8 cellular contexts compared by ENCODE assay signal in the genomic region with DNA sequence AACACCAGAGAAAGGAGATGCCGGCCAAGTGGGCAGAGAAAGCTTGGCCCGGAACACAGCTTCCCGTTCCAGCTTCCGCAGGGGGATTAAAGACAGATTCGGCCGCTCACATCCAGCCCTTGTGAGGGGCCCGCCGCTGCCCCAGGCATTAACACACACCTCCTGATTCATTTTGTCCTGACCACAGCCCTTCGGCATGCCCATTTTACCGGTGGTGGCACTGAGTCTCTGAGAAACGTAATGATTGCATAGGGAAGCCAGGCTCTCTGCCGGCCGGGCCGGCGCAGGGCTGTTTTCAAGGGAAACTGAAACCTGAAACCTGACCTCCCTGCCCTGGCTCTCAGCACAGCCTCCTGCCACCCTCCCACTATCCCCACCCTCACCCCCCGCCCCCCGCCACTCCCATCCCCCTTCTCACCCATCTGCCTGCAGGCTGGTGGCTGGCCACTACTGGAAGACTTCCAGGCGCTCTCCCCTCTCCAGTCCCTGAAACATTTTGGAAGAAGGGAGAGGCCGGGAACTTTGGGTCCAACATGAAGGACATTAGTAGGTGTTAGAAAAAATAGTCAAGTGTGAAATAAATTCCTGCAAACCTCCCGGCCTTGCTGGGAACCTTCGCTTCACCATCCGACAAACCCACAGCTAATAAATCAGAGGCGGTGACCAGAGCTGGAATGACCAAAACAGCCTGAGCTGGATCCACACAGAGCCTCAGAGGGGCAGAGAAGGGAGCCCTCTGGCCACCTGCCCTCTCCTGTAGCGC.
A peak's percentile ranks its signal among the peaks of the same experiment; 100 is the strongest.
DNase-seq lines count a peak whose midpoint lies in the region; ATAC-seq and TF ChIP-seq lines count a peak whose summit lies in the region.

No MANE protein-coding gene starts in this region.

- 22 to 23% methylated on average over 18 to 21 of the region's 24 CpGs for WGBS in thyroid gland, 2 donors

- CTCF ChIA-PET in A673 (lab: Charles Lee) (no interaction called here), OCI-LY7 (lab: Charles Lee; ENCODE audit: unreplicated experiment) (no interaction called here)

- no TSS peak for BruUV-seq in A673 (replicated peaks; lab: Mats Ljungman, UMichigan)
- no TSS peak for BruUV-seq in OCI-LY7 (replicated peaks; lab: Mats Ljungman, UMichigan)

- peak overlapping the region; percentile 52 to 59 for H3K4me3 ChIP-seq in ascending aorta
- H3K4me3 ChIP-seq in thyroid gland (replicated peaks in 1 of 3): peak overlapping the region in 1 of 3 donors; percentile 20
- H3K4me3 ChIP-seq in A673 (ENCODE audit: low read depth, low read length, poor library complexity, severe bottlenecking): no peak overlapping the region
- no peak overlapping the region for H3K4me3 ChIP-seq in OCI-LY7 (ENCODE audit: low read depth, low read length, poor library complexity, severe bottlenecking)

- no peak for ATAC-seq in HG03432 (IDR thresholded peaks at IDR 0.05; ENCODE audit: unreplicated experiment)

- no peaks in the 10 kb centered on the region for H3K79me2 ChIP-seq in OCI-LY7 (ENCODE audit: insufficient read depth, low read depth, low read length)

- peak overlapping the region; percentile 32 to 37 for H3K27ac ChIP-seq in ascending aorta
- peak overlapping the region; percentile 78 to 83 (median 79) for H3K27ac ChIP-seq in thyroid gland
- no peak overlapping the region for H3K27ac ChIP-seq in A673 (ENCODE audit: low read depth, low read length, poor library complexity, severe bottlenecking)
- H3K27ac ChIP-seq in OCI-LY7 (ENCODE audit: low read depth, low read length, poor library complexity, severe bottlenecking): no peak overlapping the region

- TF ChIP-seq CTCF in ascending aorta (IDR thresholded peaks at IDR 0.05): no peak
- no peak for TF ChIP-seq CTCF in thyroid gland (IDR thresholded peaks at IDR 0.05)
- no peak for TF ChIP-seq CTCF in A673 (conservative IDR thresholded peaks at IDR 0.05; ENCODE audit: low read depth, low read length)
- TF ChIP-seq CTCF in OCI-LY7 (conservative IDR thresholded peaks at IDR 0.05; ENCODE audit: low read length): no peak

- POLR2A ChIA-PET in A673 (lab: Charles Lee; ENCODE audit: low non-redundant PET): no interaction called here
- POLR2A ChIA-PET in OCI-LY7 (lab: Charles Lee): interaction anchor here (0.7 kb wide), 1 partner anchor 10 kb away, joined by 3 read pairs; no protein-coding TSS in a partner anchor

- peak in 1 of 2 donors; percentile 60 for TF ChIP-seq POLR2A in thyroid gland (IDR thresholded peaks at IDR 0.05)

- H3K4me2 ChIP-seq in OCI-LY7 (ENCODE audit: low read length): no peak overlapping the region

- H3K27me3 ChIP-seq in ascending aorta (no peaks in the 10 kb centered on the region), thyroid gland (no peaks in the 10 kb centered on the region), A673 (replicated peaks; ENCODE audit: insufficient read depth, low read depth, low read length, poor library complexity) (no peaks in the 10 kb centered on the region)

- H3K9me3 ChIP-seq in ascending aorta (no peaks in the 10 kb centered on the region), thyroid gland (no peaks in the 10 kb centered on the region), A673 (ENCODE audit: low read depth, low read length, poor library complexity, severe bottlenecking) (no peaks in the 10 kb centered on the region), OCI-LY7 (ENCODE audit: low read length) (no peaks in the 10 kb centered on the region)

- DNase-seq in DMS53 treated with DMSO at 0.1 percent for 48 hours (lab: John Stamatoyannopoulos, UW; ENCODE audit: unreplicated experiment) (peak; percentile 61), LHCN-M2 (ENCODE audit: low read depth) (peak; percentile 53), ascending aorta (ENCODE audit: low spot score in 2 of 2) (peak in 1 of 2 donors; percentile 64), kidney tubule cell (ENCODE audit: low spot score) (peak; percentile 56), thyroid gland (peak; percentile 82 to 89), A673 (ENCODE audit: low spot score) (no peak), OCI-LY7 (ENCODE audit: low spot score) (no peak)

- H2AFZ ChIP-seq in OCI-LY7 (ENCODE audit: low read length): no peak overlapping the region

- no peaks in the 10 kb centered on the region for H3K36me3 ChIP-seq in ascending aorta
- H3K36me3 ChIP-seq in thyroid gland: no peaks in the 10 kb centered on the region
- no peaks in the 10 kb centered on the region for H3K36me3 ChIP-seq in A673 (ENCODE audit: insufficient read depth, low read length, poor library complexity, severe bottlenecking)
- no peaks in the 10 kb centered on the region for H3K36me3 ChIP-seq in OCI-LY7 (ENCODE audit: insufficient read depth, low read length)

- no peaks in the 10 kb centered on the region for H4K20me1 ChIP-seq in OCI-LY7 (ENCODE audit: insufficient read depth, low read length)

- intact Hi-C loops in ascending aorta (cut with DNase I) (no loop called here), thyroid gland (cut with DNase I) (no loop called here), A673 (cut with micrococcal nuclease; ENCODE audit: unreplicated experiment) (no loop called here), OCI-LY7 (cut with micrococcal nuclease; ENCODE audit: unreplicated experiment) (no loop called here)

- H3K9me2 ChIP-seq in OCI-LY7 (ENCODE audit: insufficient read depth, low read length): no peaks in the 10 kb centered on the region

- H3K4me1 ChIP-seq in ascending aorta (peaks cover 0 to 6% of the 10 kb centered on the region in 2 donors), thyroid gland (peaks cover 19 to 24% of the 10 kb centered on the region in 2 donors), A673 (ENCODE audit: insufficient read depth, low read length, poor library complexity, severe bottlenecking) (no peaks in the 10 kb centered on the region), OCI-LY7 (ENCODE audit: insufficient read depth, low read length, poor library complexity, severe bottlenecking) (peaks cover 18% of the 10 kb centered on the region)

Comparison
In these comparisons a context has a peak if more than half of its experiments do, and no peak if none do; other contexts are left out.
1. DNase-seq: peak in DMS53 treated with DMSO at 0.1 percent for 48 hours (single experiment), LHCN-M2 (single experiment), kidney tubule cell (single experiment) and thyroid gland (2 of 2); none in A673 (single experiment) and OCI-LY7 (single experiment).
2. H3K27ac ChIP-seq: peak in ascending aorta (2 of 2) and thyroid gland (3 of 3); none in A673 (single experiment) and OCI-LY7 (single experiment).
3. H3K4me3 ChIP-seq: peak in ascending aorta (2 of 2); none in A673 (single experiment) and OCI-LY7 (single experiment).